ENCODE assay signal across 1 cellular context in genomic region chr4:1777822-1778641, GRCh38.
TF ChIP-seq lines count a peak whose summit lies in the region.

No MANE protein-coding gene starts in this region.

TF ChIP-seq in K562, 482 proteins besides CTCF, POLR2A, EP300 and RAD21:
- TF ChIP-seq HDAC2 (IDR thresholded peaks at IDR 0.05), result peak; percentile 31; the same call in 1 of the 2 replicates
- TF ChIP-seq ZNF436 (CRISPR knock-in tag; IDR thresholded peaks at IDR 0.05), result peak; percentile 78
- TF ChIP-seq BCOR (IDR thresholded peaks at IDR 0.05), result peak; percentile 59; the same call in 1 of the 2 replicates
- TF ChIP-seq RBM15 (IDR thresholded peaks at IDR 0.05; ENCODE audit: insufficient read depth, low read length), result no peak
- TF ChIP-seq CBFB (CRISPR knock-in tag; IDR thresholded peaks at IDR 0.05), result 0 out of 2 replicates have a peak, but pooled peaks have one; percentile 14
- no peak for TF ChIP-seq AFF1 (IDR thresholded peaks at IDR 0.05; ENCODE audit: low read depth in 1 of 2, partially characterized antibody in 2 of 2)
- TF ChIP-seq STAT6 (CRISPR knock-in tag; IDR thresholded peaks at IDR 0.05), result no peak
- peak; percentile 27; the same call in 1 of the 2 replicates for TF ChIP-seq PKNOX1 (IDR thresholded peaks at IDR 0.05)
- TF ChIP-seq CBX8 (IDR thresholded peaks at IDR 0.05; ENCODE audit: borderline replicate concordance, extremely low read depth, low read depth, low read length, poor library complexity, severe bottlenecking), result no peak
- no peak for TF ChIP-seq ZBTB2 (IDR thresholded peaks at IDR 0.05)
- TF ChIP-seq NFRKB (IDR thresholded peaks at IDR 0.05; ENCODE audit: low read depth), result no peak
- TF ChIP-seq ZNF282 (CRISPR knock-in tag; IDR thresholded peaks at IDR 0.05), result no peak
- TF ChIP-seq SIN3A (IDR thresholded peaks at IDR 0.05; ENCODE audit: borderline replicate concordance in 2 of 2, control insufficient read depth in 1 of 2, low read depth in 2 of 2, low read length in 2 of 2), result no peak
- TF ChIP-seq MITF (IDR thresholded peaks at IDR 0.05), result 0 out of 2 replicates have a peak, but pooled peaks have one; percentile 6
- TF ChIP-seq FOXJ2 (tag; IDR thresholded peaks at IDR 0.05), result no peak
- TF ChIP-seq ZNF668 (CRISPR knock-in tag; IDR thresholded peaks at IDR 0.05), result no peak
- TF ChIP-seq UBTF (IDR thresholded peaks at IDR 0.05; ENCODE audit: borderline replicate concordance in 1 of 2, low read depth in 2 of 2, low read length in 2 of 2), result no peak
- TF ChIP-seq TARDBP (IDR thresholded peaks at IDR 0.05), result no peak
- TF ChIP-seq COPS2 (conservative IDR thresholded peaks at IDR 0.05), result no peak
- TF ChIP-seq ZFP36 (IDR thresholded peaks at IDR 0.05; ENCODE audit: low read depth, low read length, partially characterized antibody), result peak; percentile 97
